Comparison of ENCODE assay signal across 12 cellular contexts in genomic region chr9:77892171-77892570, GRCh38.
DNase-seq lines count a peak whose midpoint lies in the region; ATAC-seq, FAIRE-seq and TF ChIP-seq lines count a peak whose summit lies in the region.
"Had no signal": no experiment of that assay in that cellular context is flagged by ENCODE, and none has a peak within 500 bp of the region (broad histone marks: within the 10 kb centered on the region; RNA-seq: fewer than 3 reads in every experiment).

No MANE protein-coding gene starts in this region.

- no peak overlapping the region for H3K18ac ChIP-seq in mesenchymal stem cell (ENCODE audit: low read depth in 1 of 2, low read length in 2 of 2)

- WGBS in mesenchymal stem cell, result 23% methylated on average over 1 of the region's 1 CpG
- 42 to 63% methylated on average over 1 of the region's 1 CpG for WGBS in testis, 2 donors

- H3K4ac ChIP-seq in mesenchymal stem cell (ENCODE audit: low read depth in 1 of 2, low read length in 2 of 2), result no peak overlapping the region

- H3K27me3 ChIP-seq in mesenchymal stem cell (ENCODE audit: control insufficient read depth in 1 of 2, insufficient read depth in 1 of 2, low read length in 2 of 2), result no peaks in the 10 kb centered on the region
- H3K27me3 ChIP-seq in testis, result no peaks in the 10 kb centered on the region
- H3K27me3 ChIP-seq: colonic mucosa, vagina had no signal

- H2AK5ac ChIP-seq in mesenchymal stem cell (ENCODE audit: low read length, severe bottlenecking), result no peak overlapping the region

- H3K14ac ChIP-seq in mesenchymal stem cell (ENCODE audit: low read length in 2 of 2), result no peak overlapping the region

- TF ChIP-seq CTCF in testis (IDR thresholded peaks at IDR 0.05), result no peak

- H2BK5ac ChIP-seq in mesenchymal stem cell (ENCODE audit: low read depth, low read length, poor library complexity, severe bottlenecking), result no peak overlapping the region

- no peak overlapping the region for H2AFZ ChIP-seq in mesenchymal stem cell (ENCODE audit: low read depth, low read length)

- H3K4me3 ChIP-seq in mesenchymal stem cell (ENCODE audit: insufficient read depth in 1 of 2, low read depth in 1 of 2, low read length in 2 of 2) (no peak overlapping the region), testis (no peak overlapping the region)
- H3K4me3 ChIP-seq: colonic mucosa, vagina had no signal

- peaks cover 0 to 6% of the 10 kb centered on the region in 2 experiments for H3K36me3 ChIP-seq in mesenchymal stem cell (ENCODE audit: control insufficient read depth in 1 of 2, insufficient read depth in 2 of 2, low read depth in 1 of 2, low read length in 2 of 2)
- H3K36me3 ChIP-seq in testis (ENCODE audit: low read depth, missing control alignments), result no peaks in the 10 kb centered on the region
- H3K36me3 ChIP-seq: colonic mucosa, vagina had no signal

- peaks cover 24% of the 10 kb centered on the region for H3K79me1 ChIP-seq in mesenchymal stem cell (replicated peaks; ENCODE audit: low read length, poor library complexity, severe bottlenecking)

- H2BK12ac ChIP-seq in mesenchymal stem cell (ENCODE audit: low read length in 2 of 2), result no peak overlapping the region

- H3K9me3 ChIP-seq in mesenchymal stem cell (ENCODE audit: control insufficient read depth, low read length), result no peaks in the 10 kb centered on the region
- no peaks in the 10 kb centered on the region for H3K9me3 ChIP-seq in testis
- H3K9me3 ChIP-seq: colonic mucosa, vagina had no signal

- H2BK120ac ChIP-seq in mesenchymal stem cell (ENCODE audit: low read depth, low read length), result no peak overlapping the region

- H2BK15ac ChIP-seq in mesenchymal stem cell (ENCODE audit: low read depth, poor library complexity, severe bottlenecking), result no peak overlapping the region

- no peak overlapping the region for H4K8ac ChIP-seq in mesenchymal stem cell (ENCODE audit: low read length)

- in situ Hi-C loops in KBM-7 (cut with MboI; ENCODE audit: low pct_unique_long_range_greater_than_20kb, low sequenced_read_pairs), result no loop called here

- no peak overlapping the region for H3K9ac ChIP-seq in mesenchymal stem cell (ENCODE audit: low read length)

- no peak overlapping the region for H4K91ac ChIP-seq in mesenchymal stem cell (ENCODE audit: low read length)

- ATAC-seq in GM18502 (IDR thresholded peaks at IDR 0.05; ENCODE audit: poor library complexity, unreplicated experiment), result peak; percentile 97
- ATAC-seq in GM21529 (IDR thresholded peaks at IDR 0.05; ENCODE audit: unreplicated experiment), result peak; percentile 78
- no peak for ATAC-seq in left cardiac atrium

- H3K23ac ChIP-seq in mesenchymal stem cell (ENCODE audit: low read length in 2 of 2), result no peak overlapping the region

- TF ChIP-seq POLR2A in testis (IDR thresholded peaks at IDR 0.05), result no peak

- intact Hi-C loops in testis (cut with DNase I; ENCODE audit: low total_unique reads) (no loop called here), left cardiac atrium (cut with DNase I) (no loop called here)

- DNase-seq in KBM-7 (peak; percentile 60), mesenchymal stem cell (no peak), testis (no peak), mucosa of gallbladder (ENCODE audit: low spot score) (no peak), left cardiac atrium (no peak)
- DNase-seq: colonic mucosa, DMS 273 treated with DMSO at 0.1 percent for 48 hours, nucleus accumbens had no signal

- H3K4me1 ChIP-seq in mesenchymal stem cell (ENCODE audit: control insufficient read depth, insufficient read depth, low read depth, low read length) (no peaks in the 10 kb centered on the region), testis (no peaks in the 10 kb centered on the region)
- H3K4me1 ChIP-seq: colonic mucosa had no signal

- H3K4me2 ChIP-seq in mesenchymal stem cell (ENCODE audit: low read length, poor library complexity, severe bottlenecking), result no peak overlapping the region

- peak; percentile 43 for FAIRE-seq in islet of Langerhans (lab: Jason Lieb, UNC)

- H3K27ac ChIP-seq in mesenchymal stem cell (ENCODE audit: low read length, poor library complexity, severe bottlenecking), result no peak overlapping the region
- no peak overlapping the region for H3K27ac ChIP-seq in testis
- H3K27ac ChIP-seq: colonic mucosa, vagina had no signal

Comparison
In these comparisons a context has a peak if more than half of its experiments do, and no peak if none do; other contexts are left out.
1. ATAC-seq: peak in GM18502 (single experiment) and GM21529 (single experiment); none in left cardiac atrium (0 of 2).